ENCODE assay signal across 12 cellular contexts in the genomic region with DNA sequence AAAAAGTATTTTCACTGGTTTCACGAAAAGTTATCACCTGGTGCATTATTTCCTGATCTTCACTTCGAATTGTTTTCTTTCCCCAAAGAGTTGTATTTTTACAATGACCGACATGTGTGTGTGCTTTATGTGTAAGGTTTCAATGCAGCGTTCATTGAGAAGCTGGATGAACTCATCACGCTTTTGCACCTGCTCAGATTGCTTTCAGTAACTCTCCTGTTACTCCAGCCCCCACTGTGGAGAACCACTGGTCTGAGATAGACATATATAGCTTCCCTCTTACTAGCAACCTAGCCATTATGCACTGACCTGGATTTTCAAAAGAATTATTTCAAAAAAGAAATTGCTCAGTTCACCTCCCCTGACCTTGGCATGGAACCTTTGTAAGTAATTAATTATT.
DNase-seq lines count a peak whose midpoint lies in the region; ATAC-seq and FAIRE-seq lines count a peak whose summit lies in the region.
"Had no signal": no experiment of that assay in that cellular context is flagged by ENCODE, and none has a peak within 500 bp of the region (broad histone marks: within the 10 kb centered on the region; RNA-seq: fewer than 3 reads in every experiment).

No MANE protein-coding gene starts in this region.

- CTCF ChIA-PET in activated CD4-positive, alpha-beta T cell treated with anti-CD3 and anti-CD28 coated beads, Interleukin-2, amount 10 ng/mL, durations not matched to agents 7 days and 5 days (lab: Charles Lee), result interaction anchor here (0.6 to 2.0 kb wide), 6 partner anchors 9 to 86 kb away, joined by 3 to 5 read pairs (median 4); no protein-coding TSS in a partner anchor

- no peaks in the 10 kb centered on the region for H3K27me3 Mint-ChIP-seq in activated CD4-positive, alpha-beta T cell treated with anti-CD3 and anti-CD28 coated beads, Interleukin-2, amount 10 ng/mL, durations not matched to agents 7 days and 5 days
- no peaks in the 10 kb centered on the region for H3K27me3 Mint-ChIP-seq in CD4-positive, CD25-positive, alpha-beta regulatory T cell
- no peaks in the 10 kb centered on the region for H3K27me3 Mint-ChIP-seq in activated T-helper 2 cell treated with anti-CD3 and anti-CD28 coated beads, Interferon-gamma antibody, Interleukin-2, Interleukin-4, amounts not matched to agents 10 μg/mL and 5 μg/mL and 100 μg/mL, durations not matched to agents 14 hours and 24 hours and 36 hours (ENCODE audit: low read depth)

- H3K27me3 ChIP-seq in CD4-positive, CD25-positive, alpha-beta regulatory T cell (ENCODE audit: control insufficient read depth, insufficient read depth, low read length), result no peaks in the 10 kb centered on the region
- H3K27me3 ChIP-seq in H7 (ENCODE audit: control insufficient read depth, insufficient read depth, low read length), result no peaks in the 10 kb centered on the region

- no peak overlapping the region for H3K4me3 ChIP-seq in CD4-positive, CD25-positive, alpha-beta regulatory T cell (ENCODE audit: low read depth, low read length)
- no peak overlapping the region for H3K4me3 ChIP-seq in H7 (ENCODE audit: insufficient read depth, low read depth, low read length)

- H3K9me3 Mint-ChIP-seq in activated CD4-positive, alpha-beta T cell treated with anti-CD3 and anti-CD28 coated beads, Interleukin-2, amount 10 ng/mL, durations not matched to agents 7 days and 5 days, result peaks cover 17% of the 10 kb centered on the region
- peaks cover 0 to 5% (median 0%) of the 10 kb centered on the region in 7 donors for H3K9me3 Mint-ChIP-seq in CD4-positive, CD25-positive, alpha-beta regulatory T cell
- peaks cover 5% of the 10 kb centered on the region for H3K9me3 Mint-ChIP-seq in activated T-helper 2 cell treated with anti-CD3 and anti-CD28 coated beads, Interferon-gamma antibody, Interleukin-2, Interleukin-4, amounts not matched to agents 10 μg/mL and 5 μg/mL and 100 μg/mL, durations not matched to agents 14 hours and 24 hours and 36 hours

- intact Hi-C loops in activated T-helper 2 cell treated with anti-CD3 and anti-CD28 coated beads, Interferon-gamma antibody, Interleukin-2, Interleukin-4, amounts not matched to agents 10 μg/mL and 5 μg/mL and 100 μg/mL, durations not matched to agents 14 hours and 24 hours and 36 hours (cut with micrococcal nuclease), result no loop called here

- POLR2A ChIA-PET in activated CD4-positive, alpha-beta T cell treated with anti-CD3 and anti-CD28 coated beads, Interleukin-2, amount 10 ng/mL, durations not matched to agents 7 days and 5 days (lab: Charles Lee), result interaction anchor here (0.6 kb wide), 1 partner anchor 162 kb away, joined by 3 read pairs; no protein-coding TSS in a partner anchor

- H3K4me3 Mint-ChIP-seq in activated CD4-positive, alpha-beta T cell treated with anti-CD3 and anti-CD28 coated beads, Interleukin-2, amount 10 ng/mL, durations not matched to agents 7 days and 5 days, result no peak overlapping the region
- H3K4me3 Mint-ChIP-seq in CD4-positive, CD25-positive, alpha-beta regulatory T cell, result peak overlapping the region in 1 of 4 donors; percentile 67
- no peak overlapping the region for H3K4me3 Mint-ChIP-seq in activated T-helper 2 cell treated with anti-CD3 and anti-CD28 coated beads, Interferon-gamma antibody, Interleukin-2, Interleukin-4, amounts not matched to agents 10 μg/mL and 5 μg/mL and 100 μg/mL, durations not matched to agents 14 hours and 24 hours and 36 hours (ENCODE audit: low read depth)
- H3K4me3 Mint-ChIP-seq: CD14-positive monocyte had no signal

- no peak for DNase-seq in activated CD4-positive, alpha-beta T cell treated with anti-CD3 and anti-CD28 coated beads, Interleukin-2, amount 10 ng/mL, durations not matched to agents 7 days and 5 days
- DNase-seq in activated CD4-positive, alpha-beta T cell treated with anti-CD3 and anti-CD28 coated beads, Interleukin-2, amount 50 U/mL, for 1 hour, result no peak
- DNase-seq in CD4-positive, CD25-positive, alpha-beta regulatory T cell, result no peak
- DNase-seq in H7, result peak; percentile 9
- DNase-seq in activated T-helper 2 cell treated with anti-CD3 and anti-CD28 coated beads, Interferon-gamma antibody, Interleukin-2, Interleukin-4, amounts not matched to agents 10 μg/mL and 5 μg/mL and 100 μg/mL, durations not matched to agents 14 hours and 24 hours and 36 hours (ENCODE audit: low spot score), result no peak
- no peak for DNase-seq in RCC 7860 (ENCODE audit: low spot score)
- no peak for DNase-seq in NCI-H446 treated with DMSO at 0.1 percent for 48 hours (lab: John Stamatoyannopoulos, UW)
- DNase-seq: EL, GOT3, NCI-H187 treated with DMSO at 0.1 percent for 48 hours, NCI-H524 treated with DMSO at 0.1 percent for 48 hours had no signal

- peaks cover 83% of the 10 kb centered on the region for H3K4me1 Mint-ChIP-seq in activated CD4-positive, alpha-beta T cell treated with anti-CD3 and anti-CD28 coated beads, Interleukin-2, amount 10 ng/mL, durations not matched to agents 7 days and 5 days
- H3K4me1 Mint-ChIP-seq in CD4-positive, CD25-positive, alpha-beta regulatory T cell, result peaks cover 20 to 36% (median 24%) of the 10 kb centered on the region in 4 donors
- H3K4me1 Mint-ChIP-seq in activated T-helper 2 cell treated with anti-CD3 and anti-CD28 coated beads, Interferon-gamma antibody, Interleukin-2, Interleukin-4, amounts not matched to agents 10 μg/mL and 5 μg/mL and 100 μg/mL, durations not matched to agents 14 hours and 24 hours and 36 hours (ENCODE audit: low read depth), result peaks cover 49% of the 10 kb centered on the region

- FAIRE-seq in RCC 7860 (lab: Jason Lieb, UNC), result no peak

- no peak for ATAC-seq in CD4-positive, CD25-positive, alpha-beta regulatory T cell (ENCODE audit: low read depth in 2 of 2)

- H3K36me3 Mint-ChIP-seq in activated CD4-positive, alpha-beta T cell treated with anti-CD3 and anti-CD28 coated beads, Interleukin-2, amount 10 ng/mL, durations not matched to agents 7 days and 5 days (ENCODE audit: low read depth), result peaks cover 83% of the 10 kb centered on the region
- H3K36me3 Mint-ChIP-seq in CD4-positive, CD25-positive, alpha-beta regulatory T cell, result peaks cover 28% of the 10 kb centered on the region
- peaks cover 68% of the 10 kb centered on the region for H3K36me3 Mint-ChIP-seq in activated T-helper 2 cell treated with anti-CD3 and anti-CD28 coated beads, Interferon-gamma antibody, Interleukin-2, Interleukin-4, amounts not matched to agents 10 μg/mL and 5 μg/mL and 100 μg/mL, durations not matched to agents 14 hours and 24 hours and 36 hours (ENCODE audit: low read depth)

- no peaks in the 10 kb centered on the region for H3K9me3 ChIP-seq in CD4-positive, CD25-positive, alpha-beta regulatory T cell (ENCODE audit: control insufficient read depth in 2 of 2, low read length in 2 of 2)

- no peak overlapping the region for H3K27ac ChIP-seq in CD4-positive, CD25-positive, alpha-beta regulatory T cell (ENCODE audit: insufficient read depth, low read length, poor library complexity, severe bottlenecking)

- H3K4me1 ChIP-seq in CD4-positive, CD25-positive, alpha-beta regulatory T cell (ENCODE audit: control insufficient read depth, insufficient read depth, low read length, poor library complexity, severe bottlenecking), result peaks cover 19% of the 10 kb centered on the region

- H3K36me3 ChIP-seq in CD4-positive, CD25-positive, alpha-beta regulatory T cell (ENCODE audit: control insufficient read depth, insufficient read depth, low read length), result no peaks in the 10 kb centered on the region
- no peaks in the 10 kb centered on the region for H3K36me3 ChIP-seq in H7 (replicated peaks; ENCODE audit: control insufficient read depth, insufficient read depth, low read length)

- peak overlapping the region; percentile 96 for H3K27ac Mint-ChIP-seq in activated CD4-positive, alpha-beta T cell treated with anti-CD3 and anti-CD28 coated beads, Interleukin-2, amount 10 ng/mL, durations not matched to agents 7 days and 5 days
- peak overlapping the region in 2 of 3 donors; percentile 80 to 93 for H3K27ac Mint-ChIP-seq in CD4-positive, CD25-positive, alpha-beta regulatory T cell
- peak overlapping the region; percentile 57 for H3K27ac Mint-ChIP-seq in activated T-helper 2 cell treated with anti-CD3 and anti-CD28 coated beads, Interferon-gamma antibody, Interleukin-2, Interleukin-4, amounts not matched to agents 10 μg/mL and 5 μg/mL and 100 μg/mL, durations not matched to agents 14 hours and 24 hours and 36 hours
